ENCODE assay signal across 33 cellular contexts in the genomic region with DNA sequence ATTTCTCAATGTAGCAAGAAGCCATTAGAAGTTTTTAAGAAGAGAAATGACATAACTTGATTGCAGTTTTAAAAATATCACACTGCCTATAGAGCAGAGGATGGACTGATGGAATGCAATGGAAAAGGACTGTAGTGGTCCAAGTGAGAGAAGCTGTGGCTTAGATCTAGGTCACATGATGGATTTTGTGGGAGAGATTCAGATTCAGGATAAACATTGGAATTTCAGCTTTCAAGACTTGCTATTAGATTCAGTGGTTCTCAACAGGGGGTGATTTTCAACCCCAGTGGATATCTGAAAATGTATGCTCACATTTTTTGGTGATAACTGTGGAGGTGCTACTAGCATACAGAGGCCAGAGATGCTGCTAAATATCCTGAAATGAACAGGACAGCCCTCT. TPM values are rescaled to one million over a fixed set of nuclear protein-coding genes. Genes with fewer than 3 reads are reported as not detected.
"Had no signal": no experiment of that assay in that cellular context is flagged by ENCODE, and none has a peak within 500 bp of the region (broad histone marks: within the 10 kb centered on the region; RNA-seq: fewer than 3 reads in every experiment).

No MANE protein-coding gene starts in this region.

- H3K27me3 ChIP-seq: foreskin keratinocyte, heart right ventricle, left lung, uterus had no signal

- H3K36me3 Mint-ChIP-seq: activated CD8-positive, alpha-beta memory T cell treated with anti-CD3 and anti-CD28 coated beads, Interleukin-2, amount 10 ng/mL, durations not matched to agents 7 days and 5 days; activated naive CD8-positive, alpha-beta T cell; naive thymus-derived CD8-positive, alpha-beta T cell; stimulated activated effector memory CD8-positive, alpha-beta T cell treated with anti-CD3 and anti-CD28 coated beads, Interleukin-12 subunit alpha, Interleukin-12 subunit beta, amount 100 ng/mL, for 72 hours; type B pancreatic cell had no signal

- H3K27me3 Mint-ChIP-seq: activated CD8-positive, alpha-beta memory T cell treated with anti-CD3 and anti-CD28 coated beads, Interleukin-2, amount 10 ng/mL, durations not matched to agents 7 days and 5 days; effector memory CD8-positive, alpha-beta T cell; stimulated activated naive CD8-positive, alpha-beta T cell treated with anti-CD3 and anti-CD28 coated beads, Interleukin-15, Interleukin-2, amounts not matched to agents 100 ng/mL and 50 ng/mL, for 24 hours; type B pancreatic cell had no signal

- H3K9me3 Mint-ChIP-seq: activated T-helper 2 cell treated with anti-CD3 and anti-CD28 coated beads, Interferon-gamma antibody, Interleukin-2, Interleukin-4, amounts not matched to agents 10 μg/mL and 5 μg/mL and 100 μg/mL, durations not matched to agents 14 hours and 24 hours and 36 hours; neural crest cell; stimulated activated naive CD8-positive, alpha-beta T cell treated with anti-CD3 and anti-CD28 coated beads, Interleukin-15, Interleukin-2, amounts not matched to agents 100 ng/mL and 50 ng/mL, for 24 hours; T-helper 2 cell treated with Interferon-gamma antibody and Interleukin-4, amounts not matched to agents 5 μg/mL and 100 μg/mL, for 36 hours; type B pancreatic cell had no signal

- H3K4me1 ChIP-seq: foreskin keratinocyte, heart right ventricle, left lung, lower lobe of right lung, parathyroid adenoma, psoas muscle, sigmoid colon, uterus had no signal

- H3K4me3 ChIP-seq: heart right ventricle, left lung, lower lobe of right lung, psoas muscle, sigmoid colon, thoracic aorta, uterus had no signal

- H3K36me3 ChIP-seq: heart right ventricle, left lung, lower lobe of right lung, sigmoid colon, thoracic aorta, uterus had no signal

- H3K9me3 ChIP-seq: left lung, lower lobe of right lung, psoas muscle, sigmoid colon, thoracic aorta, uterus had no signal

- DNase-seq: activated CD4-positive, alpha-beta T cell treated with anti-CD3 and anti-CD28 coated beads for 36 hours; activated CD4-positive, CD25-positive, alpha-beta regulatory T cell; activated CD8-positive, alpha-beta memory T cell treated with anti-CD3 and anti-CD28 coated beads, Interleukin-2, amount 10 ng/mL, durations not matched to agents 7 days and 5 days; activated CD8-positive, alpha-beta T cell treated with anti-CD3 and anti-CD28 coated beads, Interleukin-2, amount 10 ng/mL, durations not matched to agents 7 days and 5 days; activated naive CD4-positive, alpha-beta T cell; activated T-cell treated with anti-CD3 and anti-CD28 coated beads, Interleukin-2, amount 50 U/mL, for 48 hours; anterior cingulate cortex; caudate nucleus; cortex of kidney; effector memory CD8-positive, alpha-beta T cell; erythroblast; foreskin keratinocyte; heart right ventricle; left lung; lower lobe of right lung; mesenchymal stem cell; naive thymus-derived CD8-positive, alpha-beta T cell; nucleus accumbens; psoas muscle; sigmoid colon; small intestine; stimulated activated CD4-positive, alpha-beta T cell treated with anti-CD3 and anti-CD28 coated beads, Interleukin-4, amount 100 ng/mL, for 24 hours; uterus had no signal

- H3K27ac Mint-ChIP-seq: activated CD4-positive, alpha-beta T cell treated with anti-CD3 and anti-CD28 coated beads for 36 hours; activated CD8-positive, alpha-beta memory T cell treated with anti-CD3 and anti-CD28 coated beads, Interleukin-2, amount 10 ng/mL, durations not matched to agents 7 days and 5 days; activated CD8-positive, alpha-beta T cell treated with anti-CD3 and anti-CD28 coated beads, Interleukin-2, amount 10 ng/mL, durations not matched to agents 7 days and 5 days; activated naive CD8-positive, alpha-beta T cell; activated T-helper 2 cell treated with anti-CD3 and anti-CD28 coated beads, Interferon-gamma antibody, Interleukin-2, Interleukin-4, amounts not matched to agents 10 μg/mL and 5 μg/mL and 100 μg/mL, durations not matched to agents 14 hours and 24 hours and 36 hours; effector memory CD8-positive, alpha-beta T cell; naive thymus-derived CD8-positive, alpha-beta T cell; stimulated activated effector memory CD8-positive, alpha-beta T cell treated with anti-CD3 and anti-CD28 coated beads, Interleukin-12 subunit alpha, Interleukin-12 subunit beta, amount 100 ng/mL, for 72 hours; stimulated activated naive CD8-positive, alpha-beta T cell treated with anti-CD3 and anti-CD28 coated beads, Interleukin-15, Interleukin-2, amounts not matched to agents 100 ng/mL and 50 ng/mL, for 24 hours; T-helper 2 cell treated with Interferon-gamma antibody and Interleukin-4, amounts not matched to agents 5 μg/mL and 100 μg/mL, for 36 hours; type B pancreatic cell had no signal

- H3K9ac ChIP-seq: parathyroid adenoma had no signal

- ATAC-seq: activated CD4-positive, alpha-beta T cell treated with anti-CD3 and anti-CD28 coated beads for 36 hours; activated CD8-positive, alpha-beta memory T cell treated with anti-CD3 and anti-CD28 coated beads, Interleukin-2, amount 10 ng/mL, durations not matched to agents 7 days and 5 days; activated CD8-positive, alpha-beta T cell treated with anti-CD3 and anti-CD28 coated beads, Interleukin-2, amount 10 ng/mL, durations not matched to agents 7 days and 5 days; effector memory CD8-positive, alpha-beta T cell; heart right ventricle; left lung; lower lobe of right lung; naive thymus-derived CD8-positive, alpha-beta T cell; psoas muscle; stimulated activated effector memory CD8-positive, alpha-beta T cell treated with anti-CD3 and anti-CD28 coated beads, Interleukin-12 subunit alpha, Interleukin-12 subunit beta, amount 100 ng/mL, for 72 hours had no signal

- H3K27ac ChIP-seq: foreskin keratinocyte, heart right ventricle, left lung, lower lobe of right lung, parathyroid adenoma, psoas muscle, sigmoid colon, thoracic aorta, uterus had no signal

- H2AFZ ChIP-seq: parathyroid adenoma had no signal

- H3K4me1 Mint-ChIP-seq: activated CD4-positive, alpha-beta T cell treated with anti-CD3 and anti-CD28 coated beads for 36 hours; activated CD8-positive, alpha-beta memory T cell treated with anti-CD3 and anti-CD28 coated beads, Interleukin-2, amount 10 ng/mL, durations not matched to agents 7 days and 5 days; naive thymus-derived CD8-positive, alpha-beta T cell; stimulated activated effector memory CD8-positive, alpha-beta T cell treated with anti-CD3 and anti-CD28 coated beads, Interleukin-12 subunit alpha, Interleukin-12 subunit beta, amount 100 ng/mL, for 72 hours had no signal

- H3K4me3 Mint-ChIP-seq: activated CD4-positive, alpha-beta T cell treated with anti-CD3 and anti-CD28 coated beads for 36 hours; activated CD8-positive, alpha-beta memory T cell treated with anti-CD3 and anti-CD28 coated beads, Interleukin-2, amount 10 ng/mL, durations not matched to agents 7 days and 5 days; activated CD8-positive, alpha-beta T cell treated with anti-CD3 and anti-CD28 coated beads, Interleukin-2, amount 10 ng/mL, durations not matched to agents 7 days and 5 days; activated naive CD8-positive, alpha-beta T cell; effector memory CD8-positive, alpha-beta T cell; naive thymus-derived CD8-positive, alpha-beta T cell; neural crest cell; stimulated activated effector memory CD8-positive, alpha-beta T cell treated with anti-CD3 and anti-CD28 coated beads, Interleukin-12 subunit alpha, Interleukin-12 subunit beta, amount 100 ng/mL, for 72 hours; stimulated activated naive CD8-positive, alpha-beta T cell treated with anti-CD3 and anti-CD28 coated beads, Interleukin-15, Interleukin-2, amounts not matched to agents 100 ng/mL and 50 ng/mL, for 24 hours; T-helper 2 cell treated with Interferon-gamma antibody and Interleukin-4, amounts not matched to agents 5 μg/mL and 100 μg/mL, for 36 hours; type B pancreatic cell had no signal

RNA-seq across cellular contexts. Expression of gene KCNK2, which starts 30.3 kb away (rescaled TPM):
- total RNA-seq: activated CD4-positive, alpha-beta T cell treated with anti-CD3 and anti-CD28 coated beads for 36 hours; activated CD8-positive, alpha-beta memory T cell treated with anti-CD3 and anti-CD28 coated beads, Interleukin-2, amount 10 ng/mL, durations not matched to agents 7 days and 5 days; activated CD8-positive, alpha-beta T cell treated with anti-CD3 and anti-CD28 coated beads, Interleukin-2, amount 10 ng/mL, durations not matched to agents 7 days and 5 days; activated T-helper 2 cell treated with anti-CD3 and anti-CD28 coated beads, Interferon-gamma antibody, Interleukin-2, Interleukin-4, amounts not matched to agents 10 μg/mL and 5 μg/mL and 100 μg/mL, durations not matched to agents 14 hours and 24 hours and 36 hours; chondrocyte; lower lobe of right lung; naive thymus-derived CD8-positive, alpha-beta T cell had no signal
- polyA plus RNA-seq: naive thymus-derived CD8-positive, alpha-beta T cell had no signal
